Comparison of ENCODE assay signal across 9 cellular contexts in genomic region chr1:220747426-220748090, GRCh38. TPM values are rescaled to one million over a fixed set of nuclear protein-coding genes. Genes with fewer than 3 reads are reported as not detected.
DNase-seq lines count a peak whose midpoint lies in the region; ATAC-seq, FAIRE-seq and TF ChIP-seq lines count a peak whose summit lies in the region.
"Had no signal": no experiment of that assay in that cellular context is flagged by ENCODE, and none has a peak within 500 bp of the region (broad histone marks: within the 10 kb centered on the region; RNA-seq: fewer than 3 reads in every experiment).

No MANE protein-coding gene starts in this region.

- ATAC-seq in GM18861 (IDR thresholded peaks at IDR 0.05; ENCODE audit: unreplicated experiment), result no peak

- peak overlapping the region; percentile 56 for H3K4me2 ChIP-seq in endothelial cell of umbilical vein (ENCODE audit: insufficient read depth, low read length)
- peak overlapping the region; percentile 33 for H3K4me2 ChIP-seq in neural cell (ENCODE audit: low read length)

- H3K27ac ChIP-seq in HL-60 (replicated peaks), result peak overlapping the region; percentile 72
- H3K27ac ChIP-seq in endothelial cell of umbilical vein (ENCODE audit: insufficient read depth, low read depth, low read length), result peak overlapping the region; percentile 42
- H3K27ac ChIP-seq in neural cell (ENCODE audit: low read length), result no peak overlapping the region
- H3K27ac ChIP-seq: epithelial cell of prostate had no signal

- POLR2A ChIA-PET in endothelial cell of umbilical vein (lab: Charles Lee), result interaction anchor here (1.5 kb wide), 1 partner anchor 14 kb away, joined by 9 read pairs; no protein-coding TSS in a partner anchor

- H3K27me3 ChIP-seq in HL-60 (ENCODE audit: insufficient read depth, poor library complexity, severe bottlenecking) (no peaks in the 10 kb centered on the region), endothelial cell of umbilical vein (ENCODE audit: control insufficient read depth in 2 of 2, insufficient read depth in 2 of 2, low read length in 2 of 2) (no peaks in the 10 kb centered on the region), neural cell (ENCODE audit: insufficient read depth, low read depth, low read length) (peaks cover 47% of the 10 kb centered on the region)

- no peak for TF ChIP-seq EP300 in neural cell (conservative IDR thresholded peaks at IDR 0.05; ENCODE audit: poor library complexity, severe bottlenecking)

- no peaks in the 10 kb centered on the region for H3F3A ChIP-seq in neural cell (ENCODE audit: insufficient read depth, low read length, poor library complexity, severe bottlenecking)

- H3K9me2 ChIP-seq in neural cell (ENCODE audit: insufficient read depth, low read length), result no peaks in the 10 kb centered on the region

- DNase-seq in HL-60 (ENCODE audit: low read depth in 1 of 2, low spot score in 1 of 2) (no peak), endothelial cell of umbilical vein (ENCODE audit: low read depth, low spot score) (no peak), NCI-H345 treated with DMSO at 0.1 percent for 48 hours (lab: John Stamatoyannopoulos, UW; ENCODE audit: unreplicated experiment) (no peak), posterior cingulate gyrus (no peak), NCI-H82 treated with DMSO at 0.1 percent for 48 hours (lab: John Stamatoyannopoulos, UW; ENCODE audit: unreplicated experiment) (no peak)

- H3K4me3 ChIP-seq in GM08714 (ENCODE audit: low read length), result peak overlapping the region; percentile 46; the same call in 1 of the 2 replicates
- peak overlapping the region; percentile 29; the same call in 1 of the 2 replicates for H3K4me3 ChIP-seq in HL-60 (replicated peaks; ENCODE audit: insufficient read depth, low read length)
- H3K4me3 ChIP-seq in endothelial cell of umbilical vein (replicated peaks in 1 of 3; ENCODE audit: insufficient read depth in 1 of 3, low read depth in 1 of 3, low read length in 3 of 3), result peak overlapping the region; percentile 60 to 78 (median 74)
- H3K4me3 ChIP-seq in neural cell (ENCODE audit: low read length), result peak overlapping the region; percentile 72

- no peaks in the 10 kb centered on the region for H3K9me1 ChIP-seq in endothelial cell of umbilical vein (replicated peaks; ENCODE audit: control insufficient read depth, extremely low read depth, insufficient read depth, low read length)

- TF ChIP-seq POLR2A in endothelial cell of umbilical vein (IDR thresholded peaks at IDR 0.05; ENCODE audit: low read depth, low read length), result no peak

- intact Hi-C loops in endothelial cell of umbilical vein (cut with micrococcal nuclease) (loop anchor here (1.0 to 2.0 kb wide), 3 partner anchors 14 to 57 kb away; partner anchors contain the start of gene C1orf115), posterior cingulate gyrus (cut with DNase I) (no loop called here)

- H4K20me1 ChIP-seq in endothelial cell of umbilical vein (replicated peaks; ENCODE audit: control insufficient read depth, extremely low read depth, insufficient read depth, low read length) (no peaks in the 10 kb centered on the region), neural cell (ENCODE audit: insufficient read depth) (no peaks in the 10 kb centered on the region)

- TF ChIP-seq CTCF in HL-60 (IDR thresholded peaks at IDR 0.05; ENCODE audit: insufficient read depth, low read length) (no peak), endothelial cell of umbilical vein (IDR thresholded peaks at IDR 0.05; ENCODE audit: extremely low read depth in 1 of 2, insufficient read depth in 1 of 2, low read depth in 1 of 2, low read length in 2 of 2) (no peak), neural cell (IDR thresholded peaks at IDR 0.05; ENCODE audit: poor library complexity, severe bottlenecking) (no peak)

- H2AFZ ChIP-seq in endothelial cell of umbilical vein (ENCODE audit: low read depth, low read length) (peak overlapping the region; percentile 70), neural cell (ENCODE audit: low read depth, low read length) (no peak overlapping the region)

- CTCF ChIA-PET in endothelial cell of umbilical vein (lab: Charles Lee), result interaction anchor here (0.9 to 5.7 kb wide), 9 partner anchors 9 to 452 kb away, joined by 3 to 82 read pairs (median 6); no protein-coding TSS in a partner anchor

- H3K36me3 ChIP-seq in endothelial cell of umbilical vein (ENCODE audit: control insufficient read depth in 2 of 2, extremely low read depth in 1 of 2, insufficient read depth in 2 of 2, low read length in 2 of 2) (no peaks in the 10 kb centered on the region), neural cell (ENCODE audit: insufficient read depth, low read length) (no peaks in the 10 kb centered on the region)

- dilution Hi-C loops in endothelial cell of umbilical vein (cut with MboI; ENCODE audit: extremely low pct_ligation_motif_present, low sequenced_read_pairs), result no loop called here

- no peak for TF ChIP-seq RAD21 in neural cell (conservative IDR thresholded peaks at IDR 0.05)

- H3K79me2 ChIP-seq in endothelial cell of umbilical vein (ENCODE audit: control insufficient read depth, insufficient read depth, low read length) (peaks cover 19% of the 10 kb centered on the region), neural cell (replicated peaks; ENCODE audit: insufficient read depth, low read length) (no peaks in the 10 kb centered on the region)

- FAIRE-seq in endothelial cell of umbilical vein (lab: Jason Lieb, UNC), result no peak

- BruUV-seq in endothelial cell of umbilical vein (replicated peaks; lab: Mats Ljungman, UMichigan), result no TSS peak

- H3K9me3 ChIP-seq in endothelial cell of umbilical vein (replicated peaks; ENCODE audit: control insufficient read depth, insufficient read depth, low read length), result no peaks in the 10 kb centered on the region
- no peaks in the 10 kb centered on the region for H3K9me3 ChIP-seq in neural cell (ENCODE audit: low read length)

- H3K9ac ChIP-seq in endothelial cell of umbilical vein (replicated peaks; ENCODE audit: extremely low read depth, insufficient read depth, low read length) (peak overlapping the region; percentile 64), neural cell (ENCODE audit: low read length) (peak overlapping the region; percentile 31)

- H3K4me1 ChIP-seq in endothelial cell of umbilical vein (ENCODE audit: control insufficient read depth, extremely low read depth, insufficient read depth, low read length), result peaks cover 14% of the 10 kb centered on the region

TF ChIP-seq in endothelial cell of umbilical vein, 7 proteins besides CTCF, POLR2A, EP300 and RAD21 (continues in another document):
- TF ChIP-seq JUN (IDR thresholded peaks at IDR 0.05; ENCODE audit: borderline replicate concordance, insufficient read depth, insufficient read length, low read depth) (no peak), FOS (IDR thresholded peaks at IDR 0.05; ENCODE audit: borderline replicate concordance, insufficient read depth, low read length) (no peak), MAX (IDR thresholded peaks at IDR 0.05; ENCODE audit: insufficient read depth, insufficient read length) (no peak), MYC (IDR thresholded peaks at IDR 0.05; ENCODE audit: low read depth, low read length) (no peak)

TF ChIP-seq in neural cell, 6 proteins besides CTCF, POLR2A, EP300 and RAD21 (continues in another document):
- TF ChIP-seq SMC3 (conservative IDR thresholded peaks at IDR 0.05; ENCODE audit: poor library complexity) (no peak), POLR2AphosphoS5 (IDR thresholded peaks at IDR 0.05) (no peak), EZH2 (IDR thresholded peaks at IDR 0.05; ENCODE audit: borderline replicate concordance, insufficient read depth, low read length, poor library complexity, severe bottlenecking) (no peak), MXI1 (conservative IDR thresholded peaks at IDR 0.05; ENCODE audit: poor library complexity, severe bottlenecking) (no peak), TAF1 (IDR thresholded peaks at IDR 0.05; ENCODE audit: low read depth) (no peak)

RNA-seq across cellular contexts. Expression of gene MTARC2, which starts 0.6 kb away (rescaled TPM):
- total RNA-seq in endothelial cell of umbilical vein, result 12.0 and 14.1 TPM in 2 replicates
- polyA plus RNA-seq in endothelial cell of umbilical vein (9.8 and 10.7 TPM in 2 replicates), neural cell (2.1 TPM in 1 of 2 replicates, not detected in the other)
- polyA plus RNA-seq in endothelial cell of umbilical vein (2011; cell fraction: cytosol; rRNA removed), result 6.0 and 8.0 TPM in 2 replicates
- 32.7 and 34.7 TPM in 2 replicates for polyA plus RNA-seq in endothelial cell of umbilical vein (2011; cell fraction: nucleus; rRNA removed)
- polyA plus RNA-seq in endothelial cell of umbilical vein (2012), result 16.7 and 17.9 TPM in 2 replicates
- polyA minus RNA-seq in endothelial cell of umbilical vein (6.1 and 6.2 TPM in 2 replicates), neural cell (not detected in 2 replicates)
- 13.0 TPM for polyA minus RNA-seq in endothelial cell of umbilical vein (2011; cell fraction: cytosol; rRNA and poly(A)+ RNA removed)
- 10.7 and 13.3 TPM in 2 replicates for polyA minus RNA-seq in endothelial cell of umbilical vein (2011; cell fraction: nucleus; rRNA and poly(A)+ RNA removed)

RNA-seq across cellular contexts. Expression of gene MTARC1, which starts 39.2 kb away (rescaled TPM):
- total RNA-seq in endothelial cell of umbilical vein, result 3.5 and 4.8 TPM in 2 replicates
- polyA plus RNA-seq in endothelial cell of umbilical vein (0.43 and 0.62 TPM in 2 replicates), neural cell (2.9 and 4.2 TPM in 2 replicates)
- polyA plus RNA-seq in endothelial cell of umbilical vein (2011; cell fraction: cytosol; rRNA removed), result 1.1 TPM in 2 replicates
- 1.2 and 1.6 TPM in 2 replicates for polyA plus RNA-seq in endothelial cell of umbilical vein (2011; cell fraction: nucleus; rRNA removed)
- 1.1 and 1.2 TPM in 2 replicates for polyA plus RNA-seq in endothelial cell of umbilical vein (2012)
- polyA minus RNA-seq in endothelial cell of umbilical vein (0.80 and 2.6 TPM in 2 replicates), neural cell (3.4 and 4.5 TPM in 2 replicates)
- polyA minus RNA-seq in endothelial cell of umbilical vein (2011; cell fraction: cytosol; rRNA and poly(A)+ RNA removed), result 86.1 TPM
- polyA minus RNA-seq in endothelial cell of umbilical vein (2011; cell fraction: nucleus; rRNA and poly(A)+ RNA removed), result 1.1 and 1.4 TPM in 2 replicates

RNA-seq across cellular contexts. Expression of gene C1orf115, which starts 57.4 kb away (rescaled TPM):
- total RNA-seq in endothelial cell of umbilical vein, result 15.8 and 16.4 TPM in 2 replicates
- polyA plus RNA-seq in endothelial cell of umbilical vein, result 10.6 and 11.1 TPM in 2 replicates
- polyA plus RNA-seq in endothelial cell of umbilical vein (2011; cell fraction: cytosol; rRNA removed), result 17.3 and 18.9 TPM in 2 replicates
- 8.7 and 8.9 TPM in 2 replicates for polyA plus RNA-seq in endothelial cell of umbilical vein (2011; cell fraction: nucleus; rRNA removed)
- polyA plus RNA-seq in endothelial cell of umbilical vein (2012), result 40.3 and 42.2 TPM in 2 replicates
- polyA minus RNA-seq in endothelial cell of umbilical vein, result 13.5 and 15.0 TPM in 2 replicates
- polyA minus RNA-seq in endothelial cell of umbilical vein (2011; cell fraction: cytosol; rRNA and poly(A)+ RNA removed), result not detected
- 3.1 and 3.6 TPM in 2 replicates for polyA minus RNA-seq in endothelial cell of umbilical vein (2011; cell fraction: nucleus; rRNA and poly(A)+ RNA removed)
- polyA plus RNA-seq in neural cell, result 0.42 and 0.88 TPM in 2 replicates
- 0.73 and 0.81 TPM in 2 replicates for polyA minus RNA-seq in neural cell
